In genomic region chr20:26208296-26209091, GRCh38 we compare ENCODE assay signal across 8 cellular contexts.
A peak's percentile ranks its signal among the peaks of the same experiment; 100 is the strongest.
DNase-seq lines count a peak whose midpoint lies in the region; ATAC-seq and TF ChIP-seq lines count a peak whose summit lies in the region.

No MANE protein-coding gene starts in this region.

- TF ChIP-seq POLR2A in transverse colon (IDR thresholded peaks at IDR 0.05): no peak

- no peak overlapping the region for H3K27ac ChIP-seq in transverse colon

- in situ Hi-C loops in transverse colon (cut with MboI; ENCODE audit: low pct_ligation_motif_present in 1 of 4, low pct_unique_long_range_greater_than_20kb in 1 of 4, low sequenced_read_pairs in 3 of 4): no loop called here

- POLR2A ChIA-PET in HEK293T (lab: Yijun Ruan, JAX): no interaction called here

- H3K9me3 ChIP-seq in transverse colon: no peaks in the 10 kb centered on the region

- peak; percentile 4 for DNase-seq in HEK293T (ENCODE audit: extremely low spot score)
- DNase-seq in activated CD8-positive, alpha-beta memory T cell treated with anti-CD3 and anti-CD28 coated beads, Interleukin-2, amount 50 U/mL, for 4 hours: peak; percentile 20
- DNase-seq in glomerular visceral epithelial cell (ENCODE audit: extremely low spot score): peak; percentile 8
- peak; percentile 2 to 10 for DNase-seq in stimulated activated CD4-positive, alpha-beta T cell treated with anti-CD3 and anti-CD28 coated beads, Interleukin-12 subunit alpha, Interleukin-12 subunit beta, amount 100 ng/mL, for 24 hours (ENCODE audit: low read depth in 2 of 2)
- DNase-seq in transverse colon: no peak
- no peak for DNase-seq in COR-L47 (lab: John Stamatoyannopoulos, UW)

- ATAC-seq in GM18873 (IDR thresholded peaks at IDR 0.05; ENCODE audit: low FRiP score, unreplicated experiment) (no peak), HG02884 (IDR thresholded peaks at IDR 0.05; ENCODE audit: unreplicated experiment) (no peak)

- no peak for TF ChIP-seq EP300 in transverse colon (IDR thresholded peaks at IDR 0.05; ENCODE audit: low read depth)

- H3K27me3 ChIP-seq in transverse colon: peaks cover 47% of the 10 kb centered on the region

- peak overlapping the region in 1 of 4 donors; percentile 35 for H3K4me3 ChIP-seq in transverse colon

- WGBS in transverse colon (ENCODE audit: low coverage in 1 of 2), 2 donors: 52% methylated on average over 86 of the region's 91 CpGs; no CpG with 5 or more reads in 1 of the 2 donors

- intact Hi-C loops in transverse colon (cut with DNase I; ENCODE audit: low total_unique reads): no loop called here

- CTCF ChIA-PET in HEK293T (lab: Yijun Ruan, JAX): no interaction called here

- peaks cover 0 to 7% (median 2%) of the 10 kb centered on the region in 4 donors for H3K4me1 ChIP-seq in transverse colon

- H3K36me3 ChIP-seq in transverse colon: no peaks in the 10 kb centered on the region

- no peak for TF ChIP-seq CTCF in transverse colon (IDR thresholded peaks at IDR 0.05)

TF ChIP-seq in HEK293T, 16 proteins besides CTCF, POLR2A, EP300 and RAD21:
- no peak for TF ChIP-seq LEF1 (IDR thresholded peaks at IDR 0.05; ENCODE audit: borderline replicate concordance)
- TF ChIP-seq PKNOX1 (IDR thresholded peaks at IDR 0.05): no peak
- peak; percentile 55 for TF ChIP-seq L3MBTL2 (conservative IDR thresholded peaks at IDR 0.05)

Comparison
In these comparisons a context has a peak if more than half of its experiments do, and no peak if none do; other contexts are left out.
1. DNase-seq: peak in HEK293T (single experiment), activated CD8-positive, alpha-beta memory T cell treated with anti-CD3 and anti-CD28 coated beads, Interleukin-2, amount 50 U/mL, for 4 hours (single experiment), glomerular visceral epithelial cell (single experiment) and stimulated activated CD4-positive, alpha-beta T cell treated with anti-CD3 and anti-CD28 coated beads, Interleukin-12 subunit alpha, Interleukin-12 subunit beta, amount 100 ng/mL, for 24 hours (2 of 2); none in transverse colon (single experiment) and COR-L47 (single experiment).